Comparison of ENCODE assay signal across 9 cellular contexts in the genomic region with DNA sequence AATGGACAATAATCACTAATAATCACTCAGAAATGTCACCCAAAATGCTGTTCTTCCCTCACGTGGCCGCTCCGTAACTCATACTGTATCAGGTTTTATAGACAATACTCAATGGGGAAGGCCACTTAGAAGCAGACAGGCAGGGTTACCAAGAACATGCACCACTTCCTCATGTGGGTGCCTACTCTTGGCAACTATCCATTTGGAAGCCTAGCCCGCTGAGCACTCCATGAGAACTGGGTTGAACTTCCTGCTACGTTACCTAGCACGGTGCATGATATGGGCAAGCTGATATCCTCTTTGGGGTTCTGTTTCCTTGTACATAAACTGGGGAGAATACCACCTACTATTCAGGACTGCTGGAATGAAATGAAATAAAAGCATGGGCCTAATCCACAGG. TPM values are rescaled to one million over a fixed set of nuclear protein-coding genes. Genes with fewer than 3 reads are reported as not detected.
DNase-seq lines count a peak whose midpoint lies in the region; ATAC-seq and TF ChIP-seq lines count a peak whose summit lies in the region.
"Had no signal": no experiment of that assay in that cellular context is flagged by ENCODE, and none has a peak within 500 bp of the region (broad histone marks: within the 10 kb centered on the region; RNA-seq: fewer than 3 reads in every experiment).

No MANE protein-coding gene starts in this region.

- H3K27me3 ChIP-seq in parathyroid adenoma (ENCODE audit: control insufficient read depth, insufficient read depth, low read length), result no peaks in the 10 kb centered on the region

- H3K9me3 ChIP-seq in parathyroid adenoma (ENCODE audit: control insufficient read depth, low read length), result no peaks in the 10 kb centered on the region

- no peak overlapping the region for H3K9ac ChIP-seq in parathyroid adenoma

- peak overlapping the region; percentile 14 for H2AFZ ChIP-seq in parathyroid adenoma

- H3K4me3 ChIP-seq in parathyroid adenoma (ENCODE audit: low read depth, low read length), result no peak overlapping the region

- H3K4me2 ChIP-seq in parathyroid adenoma (ENCODE audit: low read length), result no peak overlapping the region

- peak; percentile 90 for DNase-seq in GF-D8 (lab: John Stamatoyannopoulos, UW)
- peak; percentile 14 for DNase-seq in NCI-H2107 (lab: John Stamatoyannopoulos, UW)
- DNase-seq in left ventricle myocardium superior, result no peak
- no peak for DNase-seq in posterior vena cava (ENCODE audit: low spot score)
- no peak for DNase-seq in stimulated activated CD4-positive, alpha-beta T cell treated with anti-CD3 and anti-CD28 coated beads, Interleukin-1b, Interleukin-23, amount 100 ng/mL, for 48 hours
- DNase-seq in HuH-7.5 (ENCODE audit: low spot score), result no peak
- DNase-seq: activated T-cell treated with anti-CD3 and anti-CD28 coated beads, Interleukin-2, amount 50 U/mL, for 24 hours had no signal

- peaks cover 12% of the 10 kb centered on the region for H3K4me1 ChIP-seq in parathyroid adenoma

- no peak overlapping the region for H3K27ac ChIP-seq in parathyroid adenoma

- ATAC-seq in left ventricle myocardium superior, result peak; percentile 63
- no peak for ATAC-seq in GM18909 (IDR thresholded peaks at IDR 0.05; ENCODE audit: poor library complexity, unreplicated experiment)

- H3K79me2 ChIP-seq in parathyroid adenoma, result peaks cover 3% of the 10 kb centered on the region

- intact Hi-C loops in left ventricle myocardium superior (cut with micrococcal nuclease), result no loop called here
- intact Hi-C loops in posterior vena cava (cut with DNase I), result no loop called here

- H3K36me3 ChIP-seq in parathyroid adenoma (ENCODE audit: control insufficient read depth, insufficient read depth, low read length), result no peaks in the 10 kb centered on the region

- TF ChIP-seq CTCF in parathyroid adenoma (IDR thresholded peaks at IDR 0.05), result no peak

RNA-seq across cellular contexts. Expression of gene DAP, which starts 14.3 kb away (rescaled TPM):
- total RNA-seq in left ventricle myocardium superior (16.9 TPM), posterior vena cava (100 to 1,000 TPM in 1 of 2 donors, 10 to 100 TPM in 1; 86.9 to 102 TPM)

Comparison
In these comparisons a context has a peak if more than half of its experiments do, and no peak if none do; other contexts are left out.
1. DNase-seq: peak in GF-D8 (single experiment) and NCI-H2107 (single experiment); none in left ventricle myocardium superior (single experiment), posterior vena cava (single experiment), stimulated activated CD4-positive, alpha-beta T cell treated with anti-CD3 and anti-CD28 coated beads, Interleukin-1b, Interleukin-23, amount 100 ng/mL, for 48 hours (single experiment) and HuH-7.5 (single experiment).